In genomic region chr6:82646231-82646615, GRCh38 we compare ENCODE assay signal across 18 cellular contexts.
"Had no signal": no experiment of that assay in that cellular context is flagged by ENCODE, and none has a peak within 500 bp of the region (broad histone marks: within the 10 kb centered on the region; RNA-seq: fewer than 3 reads in every experiment).

No MANE protein-coding gene starts in this region.

- H3K27me3 ChIP-seq: tibial artery had no signal

- H3K36me3 ChIP-seq: tibial artery had no signal

- H3K4me1 ChIP-seq: tibial artery had no signal

- DNase-seq: activated CD4-positive, alpha-beta T cell treated with anti-CD3 and anti-CD28 coated beads, Interleukin-2, amount 50 U/mL, for 1 hour; activated CD8-positive, alpha-beta memory T cell treated with anti-CD3 and anti-CD28 coated beads, Interleukin-2, amount 50 U/mL, for 48 hours; activated effector memory CD4-positive, alpha-beta T cell treated with anti-CD3 and anti-CD28 coated beads, Interleukin-2, amount 50 U/mL, for 16 hours; activated naive CD4-positive, alpha-beta T cell treated with anti-CD3 and anti-CD28 coated beads, Interleukin-2, amount 50 U/mL, for 16 hours; activated T-cell treated with anti-CD3 and anti-CD28 coated beads, Interleukin-2, amount 50 U/mL, for 72 hours; aorta; effector CD4-positive, alpha-beta T cell; left colon; midbrain; nephron progenitor cell; nucleus accumbens; retina; stimulated activated CD4-positive, alpha-beta T cell treated with anti-CD3 and anti-CD28 coated beads, Interleukin-2, amount 100 ng/mL, for 24 hours; stimulated activated naive CD4-positive, alpha-beta T cell treated with Interleukin-2 at 50 U/mL for 16 hours; substantia nigra; tibial artery had no signal

- H3K4me3 ChIP-seq: tibial artery had no signal

- ATAC-seq: activated CD4-positive, CD25-positive, alpha-beta regulatory T cell treated with anti-CD3 and anti-CD28 coated beads, Interleukin-2, amount 50 U/mL, for 24 hours; activated T-cell treated with anti-CD3 and anti-CD28 coated beads, Interleukin-2, amount 50 U/mL, for 72 hours; left colon had no signal

- H3K27ac ChIP-seq: tibial artery had no signal

- FAIRE-seq: urothelium cell line had no signal

- H3K9me3 ChIP-seq: tibial artery had no signal
